Comparison of ENCODE assay signal across 27 cellular contexts in genomic region chr10:113736576-113736975, GRCh38. TPM values are rescaled to one million over a fixed set of nuclear protein-coding genes. Genes with fewer than 3 reads are reported as not detected.
DNase-seq lines count a peak whose midpoint lies in the region; ATAC-seq and TF ChIP-seq lines count a peak whose summit lies in the region.
"Had no signal": no experiment of that assay in that cellular context is flagged by ENCODE, and none has a peak within 500 bp of the region (broad histone marks: within the 10 kb centered on the region; RNA-seq: fewer than 3 reads in every experiment).

No MANE protein-coding gene starts in this region.

- DNase-seq in EH (ENCODE audit: low read depth): peak; percentile 81
- DNase-seq in M059J (ENCODE audit: low read depth): peak; percentile 47
- DNase-seq in dorsolateral prefrontal cortex: no peak
- no peak for DNase-seq in osteocyte (ENCODE audit: extremely low spot score, unreplicated experiment)
- no peak for DNase-seq in activated T-cell treated with anti-CD3 and anti-CD28 coated beads, Interleukin-2, amount 50 U/mL, for 72 hours
- DNase-seq: activated CD4-positive, alpha-beta T cell treated with anti-CD3 and anti-CD28 coated beads for 48 hours; activated naive CD8-positive, alpha-beta T cell treated with anti-CD3 and anti-CD28 coated beads, Interleukin-2, amount 50 U/mL, for 24 hours; activated T-cell treated with anti-CD3 and anti-CD28 coated beads, Interleukin-2, amount 50 U/mL, for 4 hours; brain microvascular endothelial cell; heart left ventricle; lower lobe of right lung; Right ventricle myocardium superior; stimulated activated CD4-positive, alpha-beta T cell treated with anti-CD3 and anti-CD28 coated beads, Interleukin-2, amount 100 ng/mL, for 24 hours; WERI-Rb-1 had no signal

- no peak overlapping the region for H3K4me3 ChIP-seq in dorsolateral prefrontal cortex
- H3K4me3 ChIP-seq: heart left ventricle, K562, lower lobe of right lung, mucosa of descending colon had no signal

- no peaks in the 10 kb centered on the region for H3K27me3 ChIP-seq in dorsolateral prefrontal cortex
- H3K27me3 ChIP-seq: brain microvascular endothelial cell, heart left ventricle had no signal

- no peaks in the 10 kb centered on the region for H3K9me3 Mint-ChIP-seq in osteocyte (ENCODE audit: unreplicated experiment)
- H3K9me3 Mint-ChIP-seq in activated T-cell treated with anti-CD3 and anti-CD28 coated beads, Interleukin-2, amount 50 U/mL, for 72 hours: no peaks in the 10 kb centered on the region
- H3K9me3 Mint-ChIP-seq: activated naive CD8-positive, alpha-beta T cell treated with anti-CD3 and anti-CD28 coated beads, Interleukin-2, amount 50 U/mL, for 24 hours; activated T-cell treated with anti-CD3 and anti-CD28 coated beads, Interleukin-2, amount 50 U/mL, for 4 hours; H9; natural killer cell treated with Interleukin-12 subunit alpha and Interleukin-12 subunit beta and Interleukin-15 and Interleukin-18, amount 100 ng/mL, for 72 hours; type B pancreatic cell had no signal

- no peak overlapping the region for H3K4me3 Mint-ChIP-seq in osteocyte (ENCODE audit: unreplicated experiment)
- no peak overlapping the region for H3K4me3 Mint-ChIP-seq in activated T-cell treated with anti-CD3 and anti-CD28 coated beads, Interleukin-2, amount 50 U/mL, for 72 hours
- H3K4me3 Mint-ChIP-seq: activated naive CD8-positive, alpha-beta T cell treated with anti-CD3 and anti-CD28 coated beads, Interleukin-2, amount 50 U/mL, for 24 hours; activated T-cell treated with anti-CD3 and anti-CD28 coated beads, Interleukin-2, amount 50 U/mL, for 4 hours; H9; natural killer cell treated with Interleukin-12 subunit alpha and Interleukin-12 subunit beta and Interleukin-15 and Interleukin-18, amount 100 ng/mL, for 72 hours; type B pancreatic cell had no signal

- ATAC-seq in HG03469 (IDR thresholded peaks at IDR 0.05; ENCODE audit: unreplicated experiment) (no peak), GM21423 (IDR thresholded peaks at IDR 0.05; ENCODE audit: unreplicated experiment) (no peak)
- no peak for ATAC-seq in activated T-cell treated with anti-CD3 and anti-CD28 coated beads, Interleukin-2, amount 50 U/mL, for 72 hours (replicated peaks in 1 of 2)
- ATAC-seq: activated naive CD8-positive, alpha-beta T cell treated with anti-CD3 and anti-CD28 coated beads, Interleukin-2, amount 50 U/mL, for 24 hours; activated T-cell treated with anti-CD3 and anti-CD28 coated beads, Interleukin-2, amount 50 U/mL, for 4 hours; heart left ventricle; K562; natural killer cell treated with Interleukin-12 subunit alpha and Interleukin-12 subunit beta and Interleukin-15 and Interleukin-18, amount 100 ng/mL, for 72 hours had no signal

- peaks cover 1% of the 10 kb centered on the region for H3K36me3 Mint-ChIP-seq in osteocyte (ENCODE audit: unreplicated experiment)
- H3K36me3 Mint-ChIP-seq in activated T-cell treated with anti-CD3 and anti-CD28 coated beads, Interleukin-2, amount 50 U/mL, for 72 hours (ENCODE audit: insufficient read depth in 2 of 2): no peaks in the 10 kb centered on the region
- H3K36me3 Mint-ChIP-seq: type B pancreatic cell had no signal

- peaks cover 13% of the 10 kb centered on the region for H3K4me1 Mint-ChIP-seq in osteocyte (ENCODE audit: unreplicated experiment)
- no peaks in the 10 kb centered on the region for H3K4me1 Mint-ChIP-seq in activated T-cell treated with anti-CD3 and anti-CD28 coated beads, Interleukin-2, amount 50 U/mL, for 72 hours (ENCODE audit: low read depth)
- H3K4me1 Mint-ChIP-seq: activated naive CD8-positive, alpha-beta T cell treated with anti-CD3 and anti-CD28 coated beads, Interleukin-2, amount 50 U/mL, for 24 hours had no signal

- peak overlapping the region; percentile 10 for H3K27ac Mint-ChIP-seq in osteocyte (ENCODE audit: unreplicated experiment)
- H3K27ac Mint-ChIP-seq in activated T-cell treated with anti-CD3 and anti-CD28 coated beads, Interleukin-2, amount 50 U/mL, for 72 hours: no peak overlapping the region
- H3K27ac Mint-ChIP-seq: activated naive CD8-positive, alpha-beta T cell treated with anti-CD3 and anti-CD28 coated beads, Interleukin-2, amount 50 U/mL, for 24 hours; H9; natural killer cell treated with Interleukin-12 subunit alpha and Interleukin-12 subunit beta and Interleukin-15 and Interleukin-18, amount 100 ng/mL, for 72 hours; type B pancreatic cell had no signal

- peak overlapping the region in 32 of 59 donors; percentile 9 to 78 (median 55) for H3K27ac ChIP-seq in dorsolateral prefrontal cortex
- H3K27ac ChIP-seq: brain microvascular endothelial cell, heart left ventricle, lower lobe of right lung, WERI-Rb-1 had no signal

- TF ChIP-seq CTCF in dorsolateral prefrontal cortex (IDR thresholded peaks at IDR 0.05 in 54 of 56, conservative IDR thresholded peaks at IDR 0.05 in 2 of 56; ENCODE audit: low read depth in 1 of 56, partially characterized antibody in 56 of 56): no peak
- TF ChIP-seq CTCF in osteocyte (IDR thresholded peaks at IDR 0.05): no peak

- H3K27me3 Mint-ChIP-seq in osteocyte (ENCODE audit: unreplicated experiment): peaks cover 13% of the 10 kb centered on the region
- no peaks in the 10 kb centered on the region for H3K27me3 Mint-ChIP-seq in activated T-cell treated with anti-CD3 and anti-CD28 coated beads, Interleukin-2, amount 50 U/mL, for 72 hours (ENCODE audit: low read depth)

- intact Hi-C loops in dorsolateral prefrontal cortex (cut with DNase I): no loop called here

RNA-seq across cellular contexts. Expression of gene PLEKHS1, which starts 14.9 kb away (rescaled TPM):
- 1.0 and 1.1 TPM in 2 replicates for total RNA-seq in M059J (2014; rRNA removed; shearing (Covaris generic))
- total RNA-seq in dorsolateral prefrontal cortex (under 1 TPM in 11 of 120 experiments, not detected in 109; 0.13 to 0.76 (median 0.28) TPM), osteocyte (0.11 TPM in 1 of 2 replicates, not detected in the other)
- total RNA-seq in activated T-cell treated with anti-CD3 and anti-CD28 coated beads, Interleukin-2, amount 50 U/mL, for 72 hours: not detected
- total RNA-seq: activated T-cell treated with anti-CD3 and anti-CD28 coated beads, Interleukin-2, amount 50 U/mL, for 4 hours; cerebellum; endothelial cell of umbilical vein; H9; heart left ventricle; HT1080; K562; MCF 10A; NCI-H460; omental fat pad; Right ventricle myocardium superior had no signal

RNA-seq across cellular contexts. Expression of gene CASP7, which starts 56.9 kb away (rescaled TPM):
- total RNA-seq in M059J (2014; rRNA removed; shearing (Covaris generic)): 53.8 and 61.0 TPM in 2 replicates
- total RNA-seq in dorsolateral prefrontal cortex (10 to 100 TPM in 57 of 120 experiments, 1 to 10 TPM in 63; 4.5 to 31.8 (median 9.8) TPM), osteocyte (30.1 and 34.2 TPM in 2 replicates)
- total RNA-seq in activated T-cell treated with anti-CD3 and anti-CD28 coated beads, Interleukin-2, amount 50 U/mL, for 72 hours: 10 to 100 TPM in 1 of 2 donors, 1 to 10 TPM in 1; 9.9 to 18.5 TPM

Comparison
In these comparisons a context has a peak if more than half of its experiments do, and no peak if none do; other contexts are left out.
1. DNase-seq: peak in EH (single experiment) and M059J (single experiment); none in dorsolateral prefrontal cortex (0 of 10), osteocyte (single experiment) and activated T-cell treated with anti-CD3 and anti-CD28 coated beads, Interleukin-2, amount 50 U/mL, for 72 hours (0 of 2).